In genomic region chr4:151263455-151263854, GRCh38 we compare ENCODE assay signal across 33 cellular contexts. TPM values are rescaled to one million over a fixed set of nuclear protein-coding genes. Genes with fewer than 3 reads are reported as not detected.
"Had no signal": no experiment of that assay in that cellular context is flagged by ENCODE, and none has a peak within 500 bp of the region (broad histone marks: within the 10 kb centered on the region; RNA-seq: fewer than 3 reads in every experiment).

No MANE protein-coding gene starts in this region.

- H3K4me3 Mint-ChIP-seq: activated naive CD4-positive, alpha-beta T cell treated with anti-CD3 and anti-CD28 coated beads, Interleukin-2, amount 10 ng/mL, durations not matched to agents 7 days and 5 days; effector memory CD8-positive, alpha-beta T cell; immature natural killer cell; natural killer cell; stimulated activated naive CD8-positive, alpha-beta T cell treated with anti-CD3 and anti-CD28 coated beads, Interleukin-15, Interleukin-2, amounts not matched to agents 100 ng/mL and 50 ng/mL, for 24 hours; T-helper 1 cell treated with Interleukin-12 subunit alpha and Interleukin-12 subunit beta and Interleukin-4 antibody, amounts not matched to agents 30 μg/mL and 1 μg/mL, for 36 hours had no signal

- ATAC-seq: effector memory CD8-positive, alpha-beta T cell; lower lobe of right lung; natural killer cell had no signal

- H3K4me2 ChIP-seq: SK-N-SH had no signal

- H3K9ac ChIP-seq: SK-N-SH had no signal

- H3K4me3 ChIP-seq: lower lobe of right lung, thoracic aorta had no signal

- H3K36me3 ChIP-seq: brain microvascular endothelial cell, lower lobe of right lung, thoracic aorta had no signal

- H3K36me3 Mint-ChIP-seq: activated naive CD4-positive, alpha-beta T cell treated with anti-CD3 and anti-CD28 coated beads, Interleukin-2, amount 10 ng/mL, durations not matched to agents 7 days and 5 days; immature natural killer cell; natural killer cell had no signal

- H3K9me3 ChIP-seq: lower lobe of right lung, SK-N-SH, thoracic aorta had no signal

- H3K4me1 Mint-ChIP-seq: activated naive CD4-positive, alpha-beta T cell treated with anti-CD3 and anti-CD28 coated beads, Interleukin-2, amount 10 ng/mL, durations not matched to agents 7 days and 5 days; immature natural killer cell; natural killer cell had no signal

- H3K27ac Mint-ChIP-seq: activated naive CD4-positive, alpha-beta T cell treated with anti-CD3 and anti-CD28 coated beads, Interleukin-2, amount 10 ng/mL, durations not matched to agents 7 days and 5 days; effector memory CD8-positive, alpha-beta T cell; immature natural killer cell; natural killer cell; stimulated activated naive CD8-positive, alpha-beta T cell treated with anti-CD3 and anti-CD28 coated beads, Interleukin-15, Interleukin-2, amounts not matched to agents 100 ng/mL and 50 ng/mL, for 24 hours; T-helper 1 cell treated with Interleukin-12 subunit alpha and Interleukin-12 subunit beta and Interleukin-4 antibody, amounts not matched to agents 30 μg/mL and 1 μg/mL, for 36 hours had no signal

- H3K27me3 ChIP-seq: brain microvascular endothelial cell had no signal

- H3K9me3 Mint-ChIP-seq: activated naive CD4-positive, alpha-beta T cell treated with anti-CD3 and anti-CD28 coated beads, Interleukin-2, amount 10 ng/mL, durations not matched to agents 7 days and 5 days; effector memory CD8-positive, alpha-beta T cell; natural killer cell; stimulated activated naive CD8-positive, alpha-beta T cell treated with anti-CD3 and anti-CD28 coated beads, Interleukin-15, Interleukin-2, amounts not matched to agents 100 ng/mL and 50 ng/mL, for 24 hours; T-helper 1 cell treated with Interleukin-12 subunit alpha and Interleukin-12 subunit beta and Interleukin-4 antibody, amounts not matched to agents 30 μg/mL and 1 μg/mL, for 36 hours had no signal

- H3K27ac ChIP-seq: brain microvascular endothelial cell, lower lobe of right lung, thoracic aorta, VCaP had no signal

- DNase-seq: activated CD4-positive, alpha-beta T cell treated with anti-CD3 and anti-CD28 coated beads for 4 hours; activated CD4-positive, alpha-beta T cell treated with anti-CD3 and anti-CD28 coated beads, Interleukin-2, amount 50 U/mL, for 4 hours; activated effector memory CD4-positive, alpha-beta T cell treated with Interleukin-2 at 50 U/mL for 16 hours; activated naive CD4-positive, alpha-beta T cell treated with anti-CD3 and anti-CD28 coated beads, Interleukin-2, amount 10 ng/mL, durations not matched to agents 7 days and 5 days; activated T-cell treated with anti-CD3 and anti-CD28 coated beads for 4 hours; amniotic stem cell; brain microvascular endothelial cell; caudate nucleus; cortex of kidney; effector memory CD8-positive, alpha-beta T cell; hypothalamus; immature natural killer cell; kidney; lower lobe of right lung; mesenchymal stem cell; natural killer cell; SK-N-SH; stimulated activated CD4-positive, alpha-beta T cell treated with anti-CD3 and anti-CD28 coated beads, Interleukin-12 subunit alpha, Interleukin-12 subunit beta, amount 100 ng/mL, for 4 hours; stimulated activated CD4-positive, alpha-beta T cell treated with anti-CD3 and anti-CD28 coated beads, Interleukin-4, amount 100 ng/mL, for 1 hour; SW 1271; T-helper 9 cell; trophoblast cell had no signal

RNA-seq across cellular contexts. Expression of gene PRSS48, which starts 13.5 kb away (rescaled TPM):
- total RNA-seq: astrocyte, chondrocyte, endothelial cell of umbilical vein, frontal cortex, kidney, lower lobe of right lung, natural killer cell, omental fat pad, subcutaneous adipose tissue, thoracic aorta had no signal
- polyA plus RNA-seq: endothelial cell of umbilical vein, esophagus, immature natural killer cell, SK-N-SH had no signal
